In genomic region chr12:96719671-96720362, GRCh38 we compare ENCODE assay signal across 8 cellular contexts.
A peak's percentile ranks its signal among the peaks of the same experiment; 100 is the strongest.
DNase-seq lines count a peak whose midpoint lies in the region; ATAC-seq, FAIRE-seq and TF ChIP-seq lines count a peak whose summit lies in the region.

No MANE protein-coding gene starts in this region.

- H3K27me3 ChIP-seq in right lobe of liver, result no peaks in the 10 kb centered on the region

- peak overlapping the region; percentile 85 for H3K4me3 Mint-ChIP-seq in activated naive CD8-positive, alpha-beta T cell treated with anti-CD3 and anti-CD28 coated beads, Interleukin-2, amount 50 U/mL, for 24 hours

- H3K27ac Mint-ChIP-seq in activated naive CD8-positive, alpha-beta T cell treated with anti-CD3 and anti-CD28 coated beads, Interleukin-2, amount 50 U/mL, for 24 hours, result peak overlapping the region; percentile 89

- H3K27ac ChIP-seq in right lobe of liver, result peak overlapping the region; percentile 45 to 66 (median 57)

- H3K27me3 Mint-ChIP-seq in activated naive CD8-positive, alpha-beta T cell treated with anti-CD3 and anti-CD28 coated beads, Interleukin-2, amount 50 U/mL, for 24 hours, result no peaks in the 10 kb centered on the region

- intact Hi-C loops in right lobe of liver (cut with DNase I), result no loop called here

- WGBS in right lobe of liver (ENCODE audit: insufficient coverage, low coverage, low lambda C conversion rate, missing lambda C conversion rate), result 26% methylated on average over 5 of the region's 5 CpGs

- H3K4me1 ChIP-seq in right lobe of liver, result peaks cover 0 to 4% (median 0%) of the 10 kb centered on the region in 4 donors

- no peaks in the 10 kb centered on the region for H3K9me3 ChIP-seq in right lobe of liver

- ATAC-seq in HG02970 (IDR thresholded peaks at IDR 0.05; ENCODE audit: low FRiP score, unreplicated experiment), result peak; percentile 90
- peak; percentile 82 for ATAC-seq in activated naive CD8-positive, alpha-beta T cell treated with anti-CD3 and anti-CD28 coated beads, Interleukin-2, amount 50 U/mL, for 24 hours
- ATAC-seq in right lobe of liver, result peak; percentile 82 to 95 (median 90)

- H3K9me3 Mint-ChIP-seq in activated naive CD8-positive, alpha-beta T cell treated with anti-CD3 and anti-CD28 coated beads, Interleukin-2, amount 50 U/mL, for 24 hours, result no peaks in the 10 kb centered on the region

- TF ChIP-seq POLR2A in right lobe of liver (IDR thresholded peaks at IDR 0.05), result no peak

- TF ChIP-seq CTCF in AG09309 (IDR thresholded peaks at IDR 0.05; ENCODE audit: control insufficient read depth, insufficient read depth, low read depth, low read length, missing control alignments) (no peak), right lobe of liver (IDR thresholded peaks at IDR 0.05) (no peak)

- peak; percentile 91 for FAIRE-seq in GM18507 (lab: Jason Lieb, UNC)

- H3K36me3 ChIP-seq in right lobe of liver, result no peaks in the 10 kb centered on the region

- DNase-seq in AG09309 (ENCODE audit: low read depth) (no peak), GM18507 (ENCODE audit: extremely low spot score, insufficient read length, low read depth) (peak; percentile 23), NCI-H2029 treated with DMSO at 0.1 percent for 48 hours (lab: John Stamatoyannopoulos, UW) (peak; percentile 85), right lobe of liver (no peak), NCI-H1436 treated with DMSO at 0.1 percent for 48 hours (lab: John Stamatoyannopoulos, UW) (no peak)
- no peak for DNase-seq in activated naive CD8-positive, alpha-beta T cell treated with anti-CD3 and anti-CD28 coated beads, Interleukin-2, amount 50 U/mL, for 24 hours
- no peak for DNase-seq in NK-92 treated with Interleukin-12 subunit alpha and Interleukin-12 subunit beta, amount 100 ng/mL, for 24 hours (lab: John Stamatoyannopoulos, UW)

- H3K36me3 Mint-ChIP-seq in activated naive CD8-positive, alpha-beta T cell treated with anti-CD3 and anti-CD28 coated beads, Interleukin-2, amount 50 U/mL, for 24 hours (ENCODE audit: low read depth), result no peaks in the 10 kb centered on the region

- peaks cover 9% of the 10 kb centered on the region for H3K4me1 Mint-ChIP-seq in activated naive CD8-positive, alpha-beta T cell treated with anti-CD3 and anti-CD28 coated beads, Interleukin-2, amount 50 U/mL, for 24 hours

- H3K4me3 ChIP-seq in AG09309 (ENCODE audit: control insufficient read depth, low read depth, low read length) (peak overlapping the region; percentile 17), right lobe of liver (peak overlapping the region; percentile 48 to 54 (median 48))

Comparison
In these comparisons a context has a peak if more than half of its experiments do, and no peak if none do; other contexts are left out.
1. DNase-seq: peak in GM18507 (single experiment) and NCI-H2029 treated with DMSO at 0.1 percent for 48 hours (single experiment); none in AG09309 (single experiment), activated naive CD8-positive, alpha-beta T cell treated with anti-CD3 and anti-CD28 coated beads, Interleukin-2, amount 50 U/mL, for 24 hours (single experiment), right lobe of liver (0 of 3), NCI-H1436 treated with DMSO at 0.1 percent for 48 hours (single experiment) and NK-92 treated with Interleukin-12 subunit alpha and Interleukin-12 subunit beta, amount 100 ng/mL, for 24 hours (single experiment).
2. Peak in every context shown above with its lines, with median percentiles within 50 percentile points of each other: ATAC-seq.